In genomic region chr4:126047114-126047513, GRCh38 we compare ENCODE assay signal across 36 cellular contexts.
"Had no signal": no experiment of that assay in that cellular context is flagged by ENCODE, and none has a peak within 500 bp of the region (broad histone marks: within the 10 kb centered on the region; RNA-seq: fewer than 3 reads in every experiment).

No MANE protein-coding gene starts in this region.

- ATAC-seq: activated naive CD4-positive, alpha-beta T cell treated with anti-CD3 and anti-CD28 coated beads, Interleukin-2, amount 50 U/mL, for 72 hours; activated naive CD8-positive, alpha-beta T cell treated with anti-CD3 and anti-CD28 coated beads, Interleukin-2, amount 50 U/mL, for 24 hours; activated T-cell treated with anti-CD3 and anti-CD28 coated beads, Interleukin-2, amount 50 U/mL, for 4 hours; activated T-cell treated with anti-CD3 and anti-CD28 coated beads, Interleukin-2, amount 50 U/mL, for 72 hours; activated T-helper 17 cell treated with anti-CD3 and anti-CD28 coated beads, Interleukin-2, amount 50 U/mL, for 72 hours; body of pancreas had no signal

- H3K27me3 ChIP-seq: adrenal gland, ascending aorta, body of pancreas, brain microvascular endothelial cell, breast epithelium, cardiac muscle cell had no signal

- H3K4me3 Mint-ChIP-seq: activated naive CD4-positive, alpha-beta T cell treated with anti-CD3 and anti-CD28 coated beads for 36 hours; activated naive CD4-positive, alpha-beta T cell treated with anti-CD3 and anti-CD28 coated beads, Interleukin-2, amount 10 ng/mL, durations not matched to agents 7 days and 5 days; activated naive CD4-positive, alpha-beta T cell treated with anti-CD3 and anti-CD28 coated beads, Interleukin-2, amount 50 U/mL, for 24 hours; activated naive CD8-positive, alpha-beta T cell; activated naive CD8-positive, alpha-beta T cell treated with anti-CD3 and anti-CD28 coated beads for 36 hours; activated naive CD8-positive, alpha-beta T cell treated with anti-CD3 and anti-CD28 coated beads, Interleukin-2, amount 10 ng/mL, durations not matched to agents 7 days and 5 days; activated naive CD8-positive, alpha-beta T cell treated with anti-CD3 and anti-CD28 coated beads, Interleukin-2, amount 50 U/mL, for 24 hours; activated T-cell treated with anti-CD3 and anti-CD28 coated beads, Interleukin-2, amount 50 U/mL, for 4 hours; activated T-cell treated with anti-CD3 and anti-CD28 coated beads, Interleukin-2, amount 50 U/mL, for 72 hours; activated T-helper 1 cell treated with anti-CD3 and anti-CD28 coated beads, Interleukin-12 subunit alpha, Interleukin-12 subunit beta, Interleukin-2, Interleukin-4 antibody, amounts not matched to agents 30 ng/mL and 10 ng/mL and 1 ng/mL, durations not matched to agents 14 hours and 24 hours and 36 hours; activated T-helper 17 cell treated with anti-CD3 and anti-CD28 coated beads, Interleukin-2, amount 50 U/mL, for 72 hours; brain; central memory CD8-positive, alpha-beta T cell had no signal

- H3K4me1 Mint-ChIP-seq: activated naive CD4-positive, alpha-beta T cell treated with anti-CD3 and anti-CD28 coated beads, Interleukin-2, amount 10 ng/mL, durations not matched to agents 7 days and 5 days; activated naive CD4-positive, alpha-beta T cell treated with anti-CD3 and anti-CD28 coated beads, Interleukin-2, amount 50 U/mL, for 24 hours; activated naive CD8-positive, alpha-beta T cell treated with anti-CD3 and anti-CD28 coated beads for 36 hours; activated naive CD8-positive, alpha-beta T cell treated with anti-CD3 and anti-CD28 coated beads, Interleukin-2, amount 10 ng/mL, durations not matched to agents 7 days and 5 days; activated naive CD8-positive, alpha-beta T cell treated with anti-CD3 and anti-CD28 coated beads, Interleukin-2, amount 50 U/mL, for 24 hours; activated T-helper 17 cell treated with anti-CD3 and anti-CD28 coated beads, Interleukin-2, amount 50 U/mL, for 72 hours; central memory CD8-positive, alpha-beta T cell had no signal

- H3K27ac Mint-ChIP-seq: activated naive CD4-positive, alpha-beta T cell treated with anti-CD3 and anti-CD28 coated beads for 36 hours; activated naive CD4-positive, alpha-beta T cell treated with anti-CD3 and anti-CD28 coated beads, Interleukin-2, amount 10 ng/mL, durations not matched to agents 7 days and 5 days; activated naive CD4-positive, alpha-beta T cell treated with anti-CD3 and anti-CD28 coated beads, Interleukin-2, amount 50 U/mL, for 24 hours; activated naive CD4-positive, alpha-beta T cell treated with anti-CD3 and anti-CD28 coated beads, Interleukin-2, amount 50 U/mL, for 72 hours; activated naive CD8-positive, alpha-beta T cell; activated naive CD8-positive, alpha-beta T cell treated with anti-CD3 and anti-CD28 coated beads for 36 hours; activated naive CD8-positive, alpha-beta T cell treated with anti-CD3 and anti-CD28 coated beads, Interleukin-2, amount 10 ng/mL, durations not matched to agents 7 days and 5 days; activated naive CD8-positive, alpha-beta T cell treated with anti-CD3 and anti-CD28 coated beads, Interleukin-2, amount 50 U/mL, for 24 hours; activated T-cell treated with anti-CD3 and anti-CD28 coated beads, Interleukin-2, amount 50 U/mL, for 72 hours; activated T-helper 1 cell treated with anti-CD3 and anti-CD28 coated beads, Interleukin-12 subunit alpha, Interleukin-12 subunit beta, Interleukin-2, Interleukin-4 antibody, amounts not matched to agents 30 ng/mL and 10 ng/mL and 1 ng/mL, durations not matched to agents 14 hours and 24 hours and 36 hours; activated T-helper 17 cell treated with anti-CD3 and anti-CD28 coated beads, Interleukin-2, amount 50 U/mL, for 72 hours; activated T-helper 2 cell treated with anti-CD3 and anti-CD28 coated beads, Interferon-gamma antibody, Interleukin-2, Interleukin-4, amounts not matched to agents 10 μg/mL and 5 μg/mL and 100 μg/mL, durations not matched to agents 14 hours and 24 hours and 36 hours had no signal

- H3K36me3 Mint-ChIP-seq: activated naive CD4-positive, alpha-beta T cell treated with anti-CD3 and anti-CD28 coated beads, Interleukin-2, amount 10 ng/mL, durations not matched to agents 7 days and 5 days; activated naive CD4-positive, alpha-beta T cell treated with anti-CD3 and anti-CD28 coated beads, Interleukin-2, amount 50 U/mL, for 24 hours; activated naive CD4-positive, alpha-beta T cell treated with anti-CD3 and anti-CD28 coated beads, Interleukin-2, amount 50 U/mL, for 72 hours; activated naive CD8-positive, alpha-beta T cell; activated naive CD8-positive, alpha-beta T cell treated with anti-CD3 and anti-CD28 coated beads for 36 hours; activated naive CD8-positive, alpha-beta T cell treated with anti-CD3 and anti-CD28 coated beads, Interleukin-2, amount 10 ng/mL, durations not matched to agents 7 days and 5 days had no signal

- DNase-seq: activated effector memory CD4-positive, alpha-beta T cell treated with anti-CD3 and anti-CD28 coated beads, Interleukin-2, amount 50 U/mL, for 16 hours; activated effector memory CD4-positive, alpha-beta T cell treated with Interleukin-2 at 50 U/mL for 16 hours; activated gamma-delta T cell; activated gamma-delta T cell treated with Interleukin-2 at 50 U/mL for 16 hours; activated naive CD4-positive, alpha-beta T cell; activated naive CD4-positive, alpha-beta T cell treated with anti-CD3 and anti-CD28 coated beads for 36 hours; activated naive CD4-positive, alpha-beta T cell treated with anti-CD3 and anti-CD28 coated beads, Interleukin-2, amount 10 ng/mL, durations not matched to agents 7 days and 5 days; activated naive CD4-positive, alpha-beta T cell treated with anti-CD3 and anti-CD28 coated beads, Interleukin-2, amount 50 U/mL, for 16 hours; activated naive CD4-positive, alpha-beta T cell treated with Interleukin-2 at 50 U/mL for 16 hours; activated naive CD8-positive, alpha-beta T cell treated with anti-CD3 and anti-CD28 coated beads for 36 hours; activated naive CD8-positive, alpha-beta T cell treated with anti-CD3 and anti-CD28 coated beads, Interleukin-2, amount 10 ng/mL, durations not matched to agents 7 days and 5 days; activated naive CD8-positive, alpha-beta T cell treated with anti-CD3 and anti-CD28 coated beads, Interleukin-2, amount 50 U/mL, for 24 hours; activated T-cell treated with anti-CD3 and anti-CD28 coated beads, Interleukin-2, amount 50 U/mL, for 4 hours; activated T-cell treated with anti-CD3 and anti-CD28 coated beads, Interleukin-2, amount 50 U/mL, for 48 hours; activated T-cell treated with anti-CD3 and anti-CD28 coated beads, Interleukin-2, amount 50 U/mL, for 72 hours; adrenal gland; amniotic stem cell; amygdala; anterior cingulate cortex; aorta; body of pancreas; brain microvascular endothelial cell; caudate nucleus; central memory CD4-positive, alpha-beta T cell; cerebellar nuclear complex had no signal

- H3K9me3 Mint-ChIP-seq: activated naive CD4-positive, alpha-beta T cell treated with anti-CD3 and anti-CD28 coated beads, Interleukin-2, amount 50 U/mL, for 24 hours; activated T-helper 1 cell treated with anti-CD3 and anti-CD28 coated beads, Interleukin-12 subunit alpha, Interleukin-12 subunit beta, Interleukin-2, Interleukin-4 antibody, amounts not matched to agents 30 ng/mL and 10 ng/mL and 1 ng/mL, durations not matched to agents 14 hours and 24 hours and 36 hours had no signal

- H3K4me3 ChIP-seq: adrenal gland, ascending aorta, body of pancreas, breast epithelium, cardiac muscle cell had no signal

- H3K27ac ChIP-seq: adrenal gland, ascending aorta, body of pancreas, brain microvascular endothelial cell, breast epithelium, cardiac muscle cell had no signal

- H3K27me3 Mint-ChIP-seq: activated naive CD4-positive, alpha-beta T cell treated with anti-CD3 and anti-CD28 coated beads, Interleukin-2, amount 10 ng/mL, durations not matched to agents 7 days and 5 days; activated naive CD4-positive, alpha-beta T cell treated with anti-CD3 and anti-CD28 coated beads, Interleukin-2, amount 50 U/mL, for 24 hours; activated naive CD8-positive, alpha-beta T cell; activated naive CD8-positive, alpha-beta T cell treated with anti-CD3 and anti-CD28 coated beads for 36 hours; activated naive CD8-positive, alpha-beta T cell treated with anti-CD3 and anti-CD28 coated beads, Interleukin-2, amount 10 ng/mL, durations not matched to agents 7 days and 5 days; activated naive CD8-positive, alpha-beta T cell treated with anti-CD3 and anti-CD28 coated beads, Interleukin-2, amount 50 U/mL, for 24 hours; activated T-helper 17 cell treated with anti-CD3 and anti-CD28 coated beads, Interleukin-2, amount 50 U/mL, for 72 hours; brain; central memory CD8-positive, alpha-beta T cell had no signal

- H3K36me3 ChIP-seq: adrenal gland, ascending aorta, brain microvascular endothelial cell, breast epithelium, cardiac muscle cell had no signal

- H3K9me3 ChIP-seq: adrenal gland, ascending aorta, body of pancreas, breast epithelium had no signal

- H3K4me1 ChIP-seq: adrenal gland, ascending aorta, body of pancreas, breast epithelium had no signal
